ENCODE assay signal across 1 cellular context in genomic region chr19:36418287-36419001, GRCh38.
TF ChIP-seq lines count a peak whose summit lies in the region.

Gene ZFP82, minus strand, starts transcription at chr19:36418644. Its CDS starts 8,855 bp downstream, at chr19:36409789.

TF ChIP-seq in WTC11, 78 proteins besides CTCF, POLR2A, EP300 and RAD21 (continued from another document):
- TF ChIP-seq, protein P1, sequence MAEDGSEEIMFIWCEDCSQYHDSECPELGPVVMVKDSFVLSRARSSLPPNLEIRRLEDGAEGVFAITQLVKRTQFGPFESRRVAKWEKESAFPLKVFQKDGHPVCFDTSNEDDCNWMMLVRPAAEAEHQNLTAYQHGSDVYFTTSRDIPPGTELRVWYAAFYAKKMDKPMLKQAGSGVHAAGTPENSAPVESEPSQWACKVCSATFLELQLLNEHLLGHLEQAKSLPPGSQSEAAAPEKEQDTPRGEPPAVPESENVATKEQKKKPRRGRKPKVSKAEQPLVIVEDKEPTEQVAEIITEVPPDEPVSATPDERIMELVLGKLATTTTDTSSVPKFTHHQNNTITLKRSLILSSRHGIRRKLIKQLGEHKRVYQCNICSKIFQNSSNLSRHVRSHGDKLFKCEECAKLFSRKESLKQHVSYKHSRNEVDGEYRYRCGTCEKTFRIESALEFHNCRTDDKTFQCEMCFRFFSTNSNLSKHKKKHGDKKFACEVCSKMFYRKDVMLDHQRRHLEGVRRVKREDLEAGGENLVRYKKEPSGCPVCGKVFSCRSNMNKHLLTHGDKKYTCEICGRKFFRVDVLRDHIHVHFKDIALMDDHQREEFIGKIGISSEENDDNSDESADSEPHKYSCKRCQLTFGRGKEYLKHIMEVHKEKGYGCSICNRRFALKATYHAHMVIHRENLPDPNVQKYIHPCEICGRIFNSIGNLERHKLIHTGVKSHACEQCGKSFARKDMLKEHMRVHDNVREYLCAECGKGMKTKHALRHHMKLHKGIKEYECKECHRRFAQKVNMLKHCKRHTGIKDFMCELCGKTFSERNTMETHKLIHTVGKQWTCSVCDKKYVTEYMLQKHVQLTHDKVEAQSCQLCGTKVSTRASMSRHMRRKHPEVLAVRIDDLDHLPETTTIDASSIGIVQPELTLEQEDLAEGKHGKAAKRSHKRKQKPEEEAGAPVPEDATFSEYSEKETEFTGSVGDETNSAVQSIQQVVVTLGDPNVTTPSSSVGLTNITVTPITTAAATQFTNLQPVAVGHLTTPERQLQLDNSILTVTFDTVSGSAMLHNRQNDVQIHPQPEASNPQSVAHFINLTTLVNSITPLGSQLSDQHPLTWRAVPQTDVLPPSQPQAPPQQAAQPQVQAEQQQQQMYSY (CRISPR knock-in tag; IDR thresholded peaks at IDR 0.05), result peak; percentile 47
- TF ChIP-seq ZNF138 (CRISPR knock-in tag; conservative IDR thresholded peaks at IDR 0.05), result peak; percentile 85; the same call in 1 of the 2 replicates
- TF ChIP-seq, protein P2, sequence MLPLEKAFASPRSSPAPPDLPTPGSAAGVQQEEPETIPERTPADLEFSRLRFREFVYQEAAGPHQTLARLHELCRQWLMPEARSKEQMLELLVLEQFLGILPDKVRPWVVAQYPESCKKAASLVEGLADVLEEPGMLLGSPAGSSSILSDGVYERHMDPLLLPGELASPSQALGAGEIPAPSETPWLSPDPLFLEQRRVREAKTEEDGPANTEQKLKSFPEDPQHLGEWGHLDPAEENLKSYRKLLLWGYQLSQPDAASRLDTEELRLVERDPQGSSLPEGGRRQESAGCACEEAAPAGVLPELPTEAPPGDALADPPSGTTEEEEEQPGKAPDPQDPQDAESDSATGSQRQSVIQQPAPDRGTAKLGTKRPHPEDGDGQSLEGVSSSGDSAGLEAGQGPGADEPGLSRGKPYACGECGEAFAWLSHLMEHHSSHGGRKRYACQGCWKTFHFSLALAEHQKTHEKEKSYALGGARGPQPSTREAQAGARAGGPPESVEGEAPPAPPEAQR (CRISPR knock-in tag; IDR thresholded peaks at IDR 0.05), result no peak
- peak; percentile 69; the same call in 1 of the 2 replicates for TF ChIP-seq ZBTB21 (CRISPR knock-in tag; IDR thresholded peaks at IDR 0.05; ENCODE audit: borderline replicate concordance)
- peak; percentile 1; the same call in 1 of the 2 replicates for TF ChIP-seq ZNF121 (CRISPR knock-in tag; IDR thresholded peaks at IDR 0.05)
- no peak for TF ChIP-seq MLX (CRISPR knock-in tag; IDR thresholded peaks at IDR 0.05)
- no peak for TF ChIP-seq MXD4 (CRISPR knock-in tag; IDR thresholded peaks at IDR 0.05; ENCODE audit: borderline replicate concordance)
- peak; percentile 35; the same call in 1 of the 2 replicates for TF ChIP-seq ETV6 (CRISPR knock-in tag; IDR thresholded peaks at IDR 0.05)
- TF ChIP-seq, protein P3, sequence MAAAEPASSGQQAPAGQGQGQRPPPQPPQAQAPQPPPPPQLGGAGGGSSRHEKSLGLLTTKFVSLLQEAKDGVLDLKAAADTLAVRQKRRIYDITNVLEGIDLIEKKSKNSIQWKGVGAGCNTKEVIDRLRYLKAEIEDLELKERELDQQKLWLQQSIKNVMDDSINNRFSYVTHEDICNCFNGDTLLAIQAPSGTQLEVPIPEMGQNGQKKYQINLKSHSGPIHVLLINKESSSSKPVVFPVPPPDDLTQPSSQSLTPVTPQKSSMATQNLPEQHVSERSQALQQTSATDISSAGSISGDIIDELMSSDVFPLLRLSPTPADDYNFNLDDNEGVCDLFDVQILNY (CRISPR knock-in tag; IDR thresholded peaks at IDR 0.05), result peak; percentile 64; the same call in 1 of the 2 replicates
- peak; percentile 78 for TF ChIP-seq FOXK1 (CRISPR knock-in tag; IDR thresholded peaks at IDR 0.05)
- TF ChIP-seq GTF2I (CRISPR knock-in tag; conservative IDR thresholded peaks at IDR 0.05), result no peak
- TF ChIP-seq CBFB (CRISPR knock-in tag; IDR thresholded peaks at IDR 0.05; ENCODE audit: low read depth), result peak; percentile 26; the same call in 1 of the 2 replicates
- 0 out of 2 replicates have a peak, but pooled peaks have one; percentile 47 for TF ChIP-seq ESRRA (CRISPR knock-in tag; IDR thresholded peaks at IDR 0.05; ENCODE audit: borderline replicate concordance)
- TF ChIP-seq, protein P4, sequence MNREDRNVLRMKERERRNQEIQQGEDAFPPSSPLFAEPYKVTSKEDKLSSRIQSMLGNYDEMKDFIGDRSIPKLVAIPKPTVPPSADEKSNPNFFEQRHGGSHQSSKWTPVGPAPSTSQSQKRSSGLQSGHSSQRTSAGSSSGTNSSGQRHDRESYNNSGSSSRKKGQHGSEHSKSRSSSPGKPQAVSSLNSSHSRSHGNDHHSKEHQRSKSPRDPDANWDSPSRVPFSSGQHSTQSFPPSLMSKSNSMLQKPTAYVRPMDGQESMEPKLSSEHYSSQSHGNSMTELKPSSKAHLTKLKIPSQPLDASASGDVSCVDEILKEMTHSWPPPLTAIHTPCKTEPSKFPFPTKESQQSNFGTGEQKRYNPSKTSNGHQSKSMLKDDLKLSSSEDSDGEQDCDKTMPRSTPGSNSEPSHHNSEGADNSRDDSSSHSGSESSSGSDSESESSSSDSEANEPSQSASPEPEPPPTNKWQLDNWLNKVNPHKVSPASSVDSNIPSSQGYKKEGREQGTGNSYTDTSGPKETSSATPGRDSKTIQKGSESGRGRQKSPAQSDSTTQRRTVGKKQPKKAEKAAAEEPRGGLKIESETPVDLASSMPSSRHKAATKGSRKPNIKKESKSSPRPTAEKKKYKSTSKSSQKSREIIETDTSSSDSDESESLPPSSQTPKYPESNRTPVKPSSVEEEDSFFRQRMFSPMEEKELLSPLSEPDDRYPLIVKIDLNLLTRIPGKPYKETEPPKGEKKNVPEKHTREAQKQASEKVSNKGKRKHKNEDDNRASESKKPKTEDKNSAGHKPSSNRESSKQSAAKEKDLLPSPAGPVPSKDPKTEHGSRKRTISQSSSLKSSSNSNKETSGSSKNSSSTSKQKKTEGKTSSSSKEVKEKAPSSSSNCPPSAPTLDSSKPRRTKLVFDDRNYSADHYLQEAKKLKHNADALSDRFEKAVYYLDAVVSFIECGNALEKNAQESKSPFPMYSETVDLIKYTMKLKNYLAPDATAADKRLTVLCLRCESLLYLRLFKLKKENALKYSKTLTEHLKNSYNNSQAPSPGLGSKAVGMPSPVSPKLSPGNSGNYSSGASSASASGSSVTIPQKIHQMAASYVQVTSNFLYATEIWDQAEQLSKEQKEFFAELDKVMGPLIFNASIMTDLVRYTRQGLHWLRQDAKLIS (CRISPR knock-in tag; IDR thresholded peaks at IDR 0.05; ENCODE audit: borderline replicate concordance), result no peak
- peak; percentile 69; the same call in 1 of the 2 replicates for TF ChIP-seq IRF1 (CRISPR knock-in tag; IDR thresholded peaks at IDR 0.05)
- no peak for TF ChIP-seq TCF7 (CRISPR knock-in tag; IDR thresholded peaks at IDR 0.05; ENCODE audit: low read depth)
